1 cellular context compared by ENCODE assay signal in the genomic region with DNA sequence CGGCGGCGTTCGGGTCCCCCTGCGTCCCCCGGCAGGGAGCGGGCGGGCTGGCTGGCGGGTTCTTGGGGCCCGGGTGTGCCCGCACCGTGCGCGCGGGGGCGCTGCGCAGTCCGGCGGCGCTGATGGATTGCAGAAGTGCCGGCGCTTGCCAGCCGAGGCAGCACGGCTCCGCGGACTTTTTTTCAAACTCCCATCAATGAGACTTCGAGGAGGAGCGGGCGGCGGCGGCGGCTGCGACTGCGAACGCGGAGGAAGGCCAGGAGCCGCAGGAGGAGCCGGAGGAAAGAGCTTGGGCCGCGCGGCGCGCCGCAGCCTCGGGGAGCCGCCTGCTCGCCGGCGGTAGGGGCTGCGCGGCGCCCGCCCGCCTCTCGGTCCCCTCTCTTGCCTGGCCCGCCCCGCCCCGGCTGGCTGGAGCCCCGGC.
TF ChIP-seq lines count a peak whose summit lies in the region.

A gene (plus strand): TSS at position 119 of the 421 bp plus-strand sequence. CDS start 61,453 bp downstream, outside the sequence.

TF ChIP-seq in HepG2, 621 proteins besides CTCF, POLR2A, EP300 and RAD21 (continued from another document):
- TF ChIP-seq, protein P1, sequence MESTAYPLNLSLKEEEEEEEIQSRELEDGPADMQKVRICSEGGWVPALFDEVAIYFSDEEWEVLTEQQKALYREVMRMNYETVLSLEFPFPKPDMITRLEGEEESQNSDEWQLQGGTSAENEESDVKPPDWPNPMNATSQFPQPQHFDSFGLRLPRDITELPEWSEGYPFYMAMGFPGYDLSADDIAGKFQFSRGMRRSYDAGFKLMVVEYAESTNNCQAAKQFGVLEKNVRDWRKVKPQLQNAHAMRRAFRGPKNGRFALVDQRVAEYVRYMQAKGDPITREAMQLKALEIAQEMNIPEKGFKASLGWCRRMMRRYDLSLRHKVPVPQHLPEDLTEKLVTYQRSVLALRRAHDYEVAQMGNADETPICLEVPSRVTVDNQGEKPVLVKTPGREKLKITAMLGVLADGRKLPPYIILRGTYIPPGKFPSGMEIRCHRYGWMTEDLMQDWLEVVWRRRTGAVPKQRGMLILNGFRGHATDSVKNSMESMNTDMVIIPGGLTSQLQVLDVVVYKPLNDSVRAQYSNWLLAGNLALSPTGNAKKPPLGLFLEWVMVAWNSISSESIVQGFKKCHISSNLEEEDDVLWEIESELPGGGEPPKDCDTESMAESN (CRISPR knock-in tag; conservative IDR thresholded peaks at IDR 0.05), result no peak
- TF ChIP-seq ZFP41 (CRISPR knock-in tag; IDR thresholded peaks at IDR 0.05; ENCODE audit: borderline replicate concordance) (no peak), KAT7 (CRISPR knock-in tag; IDR thresholded peaks at IDR 0.05; ENCODE audit: borderline replicate concordance) (no peak), MATR3 (CRISPR knock-in tag; IDR thresholded peaks at IDR 0.05) (no peak), ZNF558 (CRISPR knock-in tag; IDR thresholded peaks at IDR 0.05; ENCODE audit: borderline replicate concordance) (peak; percentile 41; the same call in 1 of the 2 replicates), ZNF317 (CRISPR knock-in tag; IDR thresholded peaks at IDR 0.05) (no peak), HOXA7 (CRISPR knock-in tag; IDR thresholded peaks at IDR 0.05) (no peak), RXRA (CRISPR knock-in tag; IDR thresholded peaks at IDR 0.05) (no peak), ZNF572 (CRISPR knock-in tag; IDR thresholded peaks at IDR 0.05) (no peak), ZBTB7A (CRISPR knock-in tag; IDR thresholded peaks at IDR 0.05) (no peak), JDP2 (CRISPR knock-in tag; IDR thresholded peaks at IDR 0.05; ENCODE audit: borderline replicate concordance) (no peak), SMYD3 (CRISPR knock-in tag; IDR thresholded peaks at IDR 0.05) (no peak), STAG1 (CRISPR knock-in tag; IDR thresholded peaks at IDR 0.05) (peak; percentile 69), MED13 (CRISPR knock-in tag; IDR thresholded peaks at IDR 0.05) (no peak), ZNF253 (CRISPR knock-in tag; IDR thresholded peaks at IDR 0.05; ENCODE audit: borderline replicate concordance) (no peak)
- TF ChIP-seq, protein P2, sequence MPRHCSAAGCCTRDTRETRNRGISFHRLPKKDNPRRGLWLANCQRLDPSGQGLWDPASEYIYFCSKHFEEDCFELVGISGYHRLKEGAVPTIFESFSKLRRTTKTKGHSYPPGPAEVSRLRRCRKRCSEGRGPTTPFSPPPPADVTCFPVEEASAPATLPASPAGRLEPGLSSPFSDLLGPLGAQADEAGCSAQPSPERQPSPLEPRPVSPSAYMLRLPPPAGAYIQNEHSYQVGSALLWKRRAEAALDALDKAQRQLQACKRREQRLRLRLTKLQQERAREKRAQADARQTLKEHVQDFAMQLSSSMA (CRISPR knock-in tag; IDR thresholded peaks at IDR 0.05), result no peak
- TF ChIP-seq, protein P3, sequence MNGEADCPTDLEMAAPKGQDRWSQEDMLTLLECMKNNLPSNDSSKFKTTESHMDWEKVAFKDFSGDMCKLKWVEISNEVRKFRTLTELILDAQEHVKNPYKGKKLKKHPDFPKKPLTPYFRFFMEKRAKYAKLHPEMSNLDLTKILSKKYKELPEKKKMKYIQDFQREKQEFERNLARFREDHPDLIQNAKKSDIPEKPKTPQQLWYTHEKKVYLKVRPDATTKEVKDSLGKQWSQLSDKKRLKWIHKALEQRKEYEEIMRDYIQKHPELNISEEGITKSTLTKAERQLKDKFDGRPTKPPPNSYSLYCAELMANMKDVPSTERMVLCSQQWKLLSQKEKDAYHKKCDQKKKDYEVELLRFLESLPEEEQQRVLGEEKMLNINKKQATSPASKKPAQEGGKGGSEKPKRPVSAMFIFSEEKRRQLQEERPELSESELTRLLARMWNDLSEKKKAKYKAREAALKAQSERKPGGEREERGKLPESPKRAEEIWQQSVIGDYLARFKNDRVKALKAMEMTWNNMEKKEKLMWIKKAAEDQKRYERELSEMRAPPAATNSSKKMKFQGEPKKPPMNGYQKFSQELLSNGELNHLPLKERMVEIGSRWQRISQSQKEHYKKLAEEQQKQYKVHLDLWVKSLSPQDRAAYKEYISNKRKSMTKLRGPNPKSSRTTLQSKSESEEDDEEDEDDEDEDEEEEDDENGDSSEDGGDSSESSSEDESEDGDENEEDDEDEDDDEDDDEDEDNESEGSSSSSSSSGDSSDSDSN (CRISPR knock-in tag; IDR thresholded peaks at IDR 0.05), result no peak; the same call in 1 of the 2 replicates
- TF ChIP-seq, protein P4, sequence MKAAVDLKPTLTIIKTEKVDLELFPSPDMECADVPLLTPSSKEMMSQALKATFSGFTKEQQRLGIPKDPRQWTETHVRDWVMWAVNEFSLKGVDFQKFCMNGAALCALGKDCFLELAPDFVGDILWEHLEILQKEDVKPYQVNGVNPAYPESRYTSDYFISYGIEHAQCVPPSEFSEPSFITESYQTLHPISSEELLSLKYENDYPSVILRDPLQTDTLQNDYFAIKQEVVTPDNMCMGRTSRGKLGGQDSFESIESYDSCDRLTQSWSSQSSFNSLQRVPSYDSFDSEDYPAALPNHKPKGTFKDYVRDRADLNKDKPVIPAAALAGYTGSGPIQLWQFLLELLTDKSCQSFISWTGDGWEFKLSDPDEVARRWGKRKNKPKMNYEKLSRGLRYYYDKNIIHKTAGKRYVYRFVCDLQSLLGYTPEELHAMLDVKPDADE (CRISPR knock-in tag; IDR thresholded peaks at IDR 0.05), result no peak
- TF ChIP-seq, protein P5, sequence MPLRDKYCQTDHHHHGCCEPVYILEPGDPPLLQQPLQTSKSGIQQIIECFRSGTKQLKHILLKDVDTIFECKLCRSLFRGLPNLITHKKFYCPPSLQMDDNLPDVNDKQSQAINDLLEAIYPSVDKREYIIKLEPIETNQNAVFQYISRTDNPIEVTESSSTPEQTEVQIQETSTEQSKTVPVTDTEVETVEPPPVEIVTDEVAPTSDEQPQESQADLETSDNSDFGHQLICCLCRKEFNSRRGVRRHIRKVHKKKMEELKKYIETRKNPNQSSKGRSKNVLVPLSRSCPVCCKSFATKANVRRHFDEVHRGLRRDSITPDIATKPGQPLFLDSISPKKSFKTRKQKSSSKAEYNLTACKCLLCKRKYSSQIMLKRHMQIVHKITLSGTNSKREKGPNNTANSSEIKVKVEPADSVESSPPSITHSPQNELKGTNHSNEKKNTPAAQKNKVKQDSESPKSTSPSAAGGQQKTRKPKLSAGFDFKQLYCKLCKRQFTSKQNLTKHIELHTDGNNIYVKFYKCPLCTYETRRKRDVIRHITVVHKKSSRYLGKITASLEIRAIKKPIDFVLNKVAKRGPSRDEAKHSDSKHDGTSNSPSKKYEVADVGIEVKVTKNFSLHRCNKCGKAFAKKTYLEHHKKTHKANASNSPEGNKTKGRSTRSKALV (CRISPR knock-in tag; IDR thresholded peaks at IDR 0.05), result peak; percentile 66; the same call in 1 of the 2 replicates
- TF ChIP-seq, protein P6, sequence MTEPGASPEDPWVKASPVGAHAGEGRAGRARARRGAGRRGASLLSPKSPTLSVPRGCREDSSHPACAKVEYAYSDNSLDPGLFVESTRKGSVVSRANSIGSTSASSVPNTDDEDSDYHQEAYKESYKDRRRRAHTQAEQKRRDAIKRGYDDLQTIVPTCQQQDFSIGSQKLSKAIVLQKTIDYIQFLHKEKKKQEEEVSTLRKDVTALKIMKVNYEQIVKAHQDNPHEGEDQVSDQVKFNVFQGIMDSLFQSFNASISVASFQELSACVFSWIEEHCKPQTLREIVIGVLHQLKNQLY (CRISPR knock-in tag; IDR thresholded peaks at IDR 0.05), result no peak
TF ChIP-seq in HepG2: peak in this region for 11.
